ENCODE assay signal across 15 cellular contexts in genomic region chr16:10494343-10495030, GRCh38.
"Had no signal": no experiment of that assay in that cellular context is flagged by ENCODE, and none has a peak within 500 bp of the region (broad histone marks: within the 10 kb centered on the region; RNA-seq: fewer than 3 reads in every experiment).

No MANE protein-coding gene starts in this region.

- ATAC-seq: activated CD8-positive, alpha-beta T cell treated with anti-CD3 and anti-CD28 coated beads, Interleukin-2, amount 10 ng/mL, durations not matched to agents 7 days and 5 days; left ventricle myocardium superior; stimulated activated naive CD8-positive, alpha-beta T cell treated with anti-CD3 and anti-CD28 coated beads, Interleukin-15, amount 100 ng/mL, for 72 hours had no signal

- H3K4me1 Mint-ChIP-seq: memory B cell; neural crest cell; stimulated activated naive CD8-positive, alpha-beta T cell treated with anti-CD3 and anti-CD28 coated beads, Interleukin-15, amount 100 ng/mL, for 72 hours had no signal

- H3K4me3 Mint-ChIP-seq: activated CD8-positive, alpha-beta T cell treated with anti-CD3 and anti-CD28 coated beads, Interleukin-2, amount 10 ng/mL, durations not matched to agents 7 days and 5 days; activated T-cell treated with anti-CD3 and anti-CD28 coated beads, Interleukin-2, amount 50 U/mL, for 4 hours; memory B cell; neural crest cell; stimulated activated naive CD8-positive, alpha-beta T cell treated with anti-CD3 and anti-CD28 coated beads, Interleukin-15, amount 100 ng/mL, for 72 hours had no signal

- H3K27ac Mint-ChIP-seq: activated CD8-positive, alpha-beta T cell treated with anti-CD3 and anti-CD28 coated beads, Interleukin-2, amount 10 ng/mL, durations not matched to agents 7 days and 5 days; memory B cell had no signal

- DNase-seq: activated CD4-positive, alpha-beta T cell treated with anti-CD3 and anti-CD28 coated beads for 1 hour; activated CD8-positive, alpha-beta T cell treated with anti-CD3 and anti-CD28 coated beads, Interleukin-2, amount 10 ng/mL, durations not matched to agents 7 days and 5 days; activated effector memory CD4-positive, alpha-beta T cell treated with Interleukin-2 at 50 U/mL for 16 hours; activated naive CD4-positive, alpha-beta T cell treated with anti-CD3 and anti-CD28 coated beads, Interleukin-2, amount 50 U/mL, for 16 hours; activated T-cell treated with anti-CD3 and anti-CD28 coated beads, Interleukin-2, amount 50 U/mL, for 4 hours; aorta; brain microvascular endothelial cell; central memory CD4-positive, alpha-beta T cell; left ventricle myocardium superior; stimulated activated CD4-positive, alpha-beta T cell treated with anti-CD3 and anti-CD28 coated beads, Interleukin-1b, Interleukin-23, amount 100 ng/mL, for 48 hours; stimulated activated CD8-positive, alpha-beta memory T cell treated with anti-CD3 and anti-CD28 coated beads, Interleukin-4, amount 100 ng/mL, for 48 hours; stimulated activated naive CD8-positive, alpha-beta T cell treated with anti-CD3 and anti-CD28 coated beads, Interleukin-15, amount 100 ng/mL, for 72 hours; WERI-Rb-1 had no signal

- H3K27me3 Mint-ChIP-seq: memory B cell; stimulated activated naive CD8-positive, alpha-beta T cell treated with anti-CD3 and anti-CD28 coated beads, Interleukin-15, amount 100 ng/mL, for 72 hours had no signal
